ENCODE assay signal across 8 cellular contexts in the genomic region with DNA sequence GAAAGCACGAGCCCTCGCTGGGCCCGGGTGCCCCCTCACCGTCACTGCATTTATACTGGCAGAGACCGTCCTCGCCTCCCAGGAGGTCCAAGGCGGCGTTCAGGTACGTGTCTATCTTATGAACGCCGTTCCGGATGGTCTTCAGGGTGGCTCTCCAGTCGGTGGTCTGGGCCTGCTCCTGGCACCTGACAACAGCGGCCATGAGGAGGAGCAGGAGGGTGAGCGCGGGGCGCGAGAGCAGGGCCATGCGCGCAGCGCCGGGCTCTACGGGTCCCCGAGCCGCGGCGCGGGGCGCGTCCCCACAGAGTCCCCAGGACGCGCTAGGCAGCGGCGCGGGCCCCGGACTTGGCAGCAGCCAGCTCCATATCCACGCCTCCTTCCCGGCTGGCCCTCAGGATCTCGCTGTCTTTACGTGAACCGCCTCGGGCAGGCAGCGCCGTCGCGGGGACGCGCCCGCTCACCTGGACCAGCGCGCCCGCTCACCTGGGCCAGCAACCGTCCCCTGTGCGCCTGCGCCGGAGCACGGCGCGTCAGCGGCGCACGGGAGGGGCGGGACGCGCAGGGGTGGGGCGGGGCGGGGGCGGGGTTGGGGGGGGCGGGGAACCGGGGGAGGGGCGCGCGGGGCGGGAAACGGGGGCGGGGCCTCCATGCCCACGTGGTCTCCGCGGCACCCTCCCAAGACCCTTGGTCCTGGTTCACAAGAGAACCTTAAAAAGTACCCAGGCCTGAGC. TPM values are rescaled to one million over a fixed set of nuclear protein-coding genes. Genes with fewer than 3 reads are reported as not detected.
DNase-seq lines count a peak whose midpoint lies in the region; ATAC-seq, FAIRE-seq and TF ChIP-seq lines count a peak whose summit lies in the region.

A gene (minus strand): TSS at position 508 of the 731 bp plus-strand sequence. CDS start 261 bp downstream, at position 247.

- no peak for TF ChIP-seq EP300 in HepG2 (IDR thresholded peaks at IDR 0.05; ENCODE audit: low read depth in 2 of 2, low read length in 2 of 2)
- TF ChIP-seq EP300 in HepG2 (CRISPR knock-in tag; IDR thresholded peaks at IDR 0.05; ENCODE audit: borderline replicate concordance) = no peak

- ATAC-seq in HG03159 (IDR thresholded peaks at IDR 0.05; ENCODE audit: unreplicated experiment) = peak; percentile 83
- peak; percentile 96 for ATAC-seq in HepG2

- H3K27ac Mint-ChIP-seq in activated CD4-positive, alpha-beta T cell treated with anti-CD3 and anti-CD28 coated beads, Interleukin-2, amount 10 ng/mL, durations not matched to agents 24 days and 14 days = peak within 1 kb of the TSS; percentile 78

- peaks cover 6% of the 10 kb centered on the region for H3K27me3 Mint-ChIP-seq in activated CD4-positive, alpha-beta T cell treated with anti-CD3 and anti-CD28 coated beads, Interleukin-2, amount 10 ng/mL, durations not matched to agents 24 days and 14 days

- H3K4me1 Mint-ChIP-seq in activated CD4-positive, alpha-beta T cell treated with anti-CD3 and anti-CD28 coated beads, Interleukin-2, amount 10 ng/mL, durations not matched to agents 24 days and 14 days = peaks cover 16% of the 10 kb centered on the region

- no peak for FAIRE-seq in HepG2 (lab: Jason Lieb, UNC)

- peak; percentile 76 for TF ChIP-seq POLR2A in GM18951 (IDR thresholded peaks at IDR 0.05; ENCODE audit: extremely low read depth, insufficient read depth, insufficient read length)
- TF ChIP-seq POLR2A in HepG2 (IDR thresholded peaks at IDR 0.05; ENCODE audit: insufficient read depth in 1 of 2, low read depth in 2 of 2, low read length in 2 of 2) = peak; percentile 45 to 79; a peak in 2 of 4 replicates

- POLR2A ChIA-PET in HepG2 (lab: Yijun Ruan, JAX) = interaction anchor here (1.0 to 1.5 kb wide), 2 partner anchors 72 to 86 kb away, joined by 3 to 6 read pairs; a partner anchor contains a TSS

- no peaks in the 10 kb centered on the region; a peak in 1 of 5 replicates for H3K36me3 ChIP-seq in HepG2 (replicated peaks in 1 of 2; ENCODE audit: control insufficient read depth in 1 of 2, insufficient read depth in 2 of 2, low read length in 2 of 2)

- no peaks in the 10 kb centered on the region for H3K9me3 Mint-ChIP-seq in activated CD4-positive, alpha-beta T cell treated with anti-CD3 and anti-CD28 coated beads, Interleukin-2, amount 10 ng/mL, durations not matched to agents 24 days and 14 days

- DNase-seq in AG10803 (ENCODE audit: low read depth) (peak; percentile 31), NCI-H345 (lab: John Stamatoyannopoulos, UW) (peak; percentile 84), cortex of kidney (lab: John Stamatoyannopoulos, UW) (peak; percentile 12), HepG2 (ENCODE audit: low spot score) (peak; percentile 68)
- DNase-seq in activated CD4-positive, alpha-beta T cell treated with anti-CD3 and anti-CD28 coated beads, Interleukin-2, amount 10 ng/mL, durations not matched to agents 24 days and 14 days = peak; percentile 92
- peak; percentile 77 for DNase-seq in stimulated activated CD4-positive, alpha-beta T cell treated with anti-CD3 and anti-CD28 coated beads, Interleukin-4, amount 100 ng/mL, for 1 hour

- CTCF ChIA-PET in HepG2 (lab: Yijun Ruan, JAX; ENCODE audit: low intra/inter-chr PET ratio, low total read pairs) = no interaction called here

- in situ Hi-C loops in GM18951 (cut with MboI; ENCODE audit: low sequenced_read_pairs, unreplicated experiment) = no loop called here
- in situ Hi-C loops in HepG2 (cut with HindIII; ENCODE audit: extremely low pct_ligation_motif_present, low pct_unique_long_range_greater_than_20kb) = no loop called here

- BruUV-seq in HepG2 (replicated peaks; lab: Mats Ljungman, UMichigan) = no TSS peak

- peak; percentile 46; the same call in 1 of the 2 replicates for TF ChIP-seq RAD21 in HepG2 (CRISPR knock-in tag; IDR thresholded peaks at IDR 0.05)

- peak within 1 kb of the TSS; percentile 92 for H3K4me2 ChIP-seq in HepG2 (ENCODE audit: low read depth, low read length)

- peak within 1 kb of the TSS; percentile 75 for H3K9ac ChIP-seq in HepG2 (ENCODE audit: insufficient read depth, low read depth, low read length)

- intact Hi-C loops in activated CD4-positive, alpha-beta T cell treated with anti-CD3 and anti-CD28 coated beads, Interleukin-2, amount 10 ng/mL, durations not matched to agents 24 days and 14 days (cut with micrococcal nuclease) = loop anchor here (1.0 to 5.0 kb wide), 4 partner anchors 26 to 1742 kb away; a partner anchor contains a TSS
- intact Hi-C loops in HepG2 (cut with micrococcal nuclease; ENCODE audit: unreplicated experiment) = loop anchor here (2.0 to 10.0 kb wide), 4 partner anchors 75 to 295 kb away; a partner anchor contains a TSS

- 1% methylated on average over 16 of the region's 79 CpGs for WGBS in HepG2 (ENCODE audit: low lambda C conversion rate)

- H3K4me1 ChIP-seq in HepG2 (ENCODE audit: insufficient read depth, low read length) = peaks cover 25% of the 10 kb centered on the region

- H3K27ac ChIP-seq in HepG2 (ENCODE audit: extremely low read length, insufficient read depth, low read length) = peak within 1 kb of the TSS; percentile 81

- H3K79me2 ChIP-seq in HepG2 (ENCODE audit: insufficient read depth, low read length) = peaks cover 31% of the 10 kb centered on the region

- H4K20me1 ChIP-seq in HepG2 (ENCODE audit: insufficient read depth, low read length) = no peaks in the 10 kb centered on the region

- peak within 1 kb of the TSS; percentile 91 for H3K4me3 Mint-ChIP-seq in activated CD4-positive, alpha-beta T cell treated with anti-CD3 and anti-CD28 coated beads, Interleukin-2, amount 10 ng/mL, durations not matched to agents 24 days and 14 days

- peaks cover 11% of the 10 kb centered on the region for H3K36me3 Mint-ChIP-seq in activated CD4-positive, alpha-beta T cell treated with anti-CD3 and anti-CD28 coated beads, Interleukin-2, amount 10 ng/mL, durations not matched to agents 24 days and 14 days (ENCODE audit: low read depth)

- TF ChIP-seq CTCF in AG10803 (conservative IDR thresholded peaks at IDR 0.05; ENCODE audit: low read length) (no peak), HepG2 (CRISPR knock-in tag; IDR thresholded peaks at IDR 0.05) (no peak)

- H3K4me3 ChIP-seq in AG10803 (ENCODE audit: low read length) (peak within 1 kb of the TSS; percentile 72), HepG2 (replicated peaks in 1 of 3; ENCODE audit: insufficient read depth in 1 of 3, low read depth in 2 of 3, low read length in 3 of 3) (peak within 1 kb of the TSS; percentile 79 to 91 (median 88))

- peak within 1 kb of the TSS; percentile 8 for H2AFZ ChIP-seq in HepG2 (ENCODE audit: low read length)

- H3K27me3 ChIP-seq in HepG2 (ENCODE audit: control insufficient read depth in 1 of 2, insufficient read depth in 2 of 2, low read length in 2 of 2) = no peaks in the 10 kb centered on the region; a peak in 2 of 5 replicates

- H3K9me3 ChIP-seq in HepG2 (ENCODE audit: low read length) = no peaks in the 10 kb centered on the region

TF ChIP-seq in HepG2, 621 proteins besides CTCF, POLR2A, EP300 and RAD21 (continues in another document):
- TF ChIP-seq SALL1 (CRISPR knock-in tag; IDR thresholded peaks at IDR 0.05) = peak; percentile 78
- no peak for TF ChIP-seq ZNF383 (CRISPR knock-in tag; IDR thresholded peaks at IDR 0.05; ENCODE audit: borderline replicate concordance)
- TF ChIP-seq ZNF850 (CRISPR knock-in tag; conservative IDR thresholded peaks at IDR 0.05) = no peak
- TF ChIP-seq RARG (CRISPR knock-in tag; IDR thresholded peaks at IDR 0.05; ENCODE audit: low read depth) = no peak
- peak; percentile 14; the same call in 1 of the 2 replicates for TF ChIP-seq ZBTB7A (CRISPR knock-in tag; IDR thresholded peaks at IDR 0.05)
- no peak for TF ChIP-seq ZNF282 (IDR thresholded peaks at IDR 0.05; ENCODE audit: partially characterized antibody)
- no peak for TF ChIP-seq MED13 (CRISPR knock-in tag; IDR thresholded peaks at IDR 0.05)

RNA-seq across cellular contexts. Expression of the gene that starts here (rescaled TPM):
- total RNA-seq in activated CD4-positive, alpha-beta T cell treated with anti-CD3 and anti-CD28 coated beads, Interleukin-2, amount 10 ng/mL, durations not matched to agents 24 days and 14 days = 9.0 and 11.4 TPM in 2 replicates
- total RNA-seq in HepG2 (2016; rRNA removed; fragmentation: Illumina TruSeq; extraction: Trizol) = 38.7 and 61.2 TPM in 2 replicates
- total RNA-seq in HepG2 (2016; cell fraction: cytosol; rRNA removed; fragmentation: Illumina TruSeq; extraction: Trizol; ENCODE audit: low read depth) = 80.9 and 88.4 TPM in 2 replicates
- total RNA-seq in HepG2 (2016; cell fraction: insoluble cytoplasmic fraction; rRNA removed; fragmentation: Illumina TruSeq; extraction: Trizol) = 38.8 and 49.0 TPM in 2 replicates
- total RNA-seq in HepG2 (2016; cell fraction: membrane; rRNA removed; fragmentation: Illumina TruSeq; extraction: Trizol) = 93.3 and 109 TPM in 2 replicates
- total RNA-seq in HepG2 (2016; cell fraction: nucleus; rRNA removed; fragmentation: Illumina TruSeq; extraction: Trizol) = 45.0 and 51.2 TPM in 2 replicates
- 54.9 and 64.0 TPM in 2 replicates for polyA plus RNA-seq in HepG2 (2011; rRNA removed)
- polyA plus RNA-seq in HepG2 (2011; cell fraction: cytosol; rRNA removed) = 12.2 and 21.4 TPM in 2 replicates
- 15.8 and 25.0 TPM in 2 replicates for polyA plus RNA-seq in HepG2 (2011; cell fraction: nucleus; rRNA removed)
- polyA plus RNA-seq in HepG2 (2012) = 9.0 and 34.2 TPM in 2 replicates
- 110 and 124 TPM in 2 replicates for polyA plus RNA-seq in HepG2 (2016; cell fraction: cytosol; fragmentation: Illumina TruSeq; extraction: Trizol; ENCODE audit: low read depth)
- polyA plus RNA-seq in HepG2 (2016; cell fraction: insoluble cytoplasmic fraction; fragmentation: Illumina TruSeq; extraction: Trizol; ENCODE audit: low read depth) = 45.8 and 54.7 TPM in 2 replicates
- polyA plus RNA-seq in HepG2 (2016; cell fraction: membrane; fragmentation: Illumina TruSeq; extraction: Trizol; ENCODE audit: low read depth) = 99.5 and 101 TPM in 2 replicates
- 54.3 and 81.9 TPM in 2 replicates for polyA plus RNA-seq in HepG2 (2016; cell fraction: nucleus; fragmentation: Illumina TruSeq; extraction: Trizol; ENCODE audit: insufficient read depth, low read depth)
- polyA minus RNA-seq in HepG2 (2011; rRNA and poly(A)+ RNA removed; ENCODE audit: low replicate concordance) = 58.3 and 120 TPM in 2 replicates
- 6.7 and 15.7 TPM in 2 replicates for polyA minus RNA-seq in HepG2 (2011; cell fraction: cytosol; rRNA and poly(A)+ RNA removed)
- 69.3 and 164 TPM in 2 replicates for polyA minus RNA-seq in HepG2 (2011; cell fraction: nucleus; rRNA and poly(A)+ RNA removed)

Comparison
In these comparisons a context has a peak if more than half of its experiments do, and no peak if none do; other contexts are left out.
1. Peak in every context shown above with its lines: DNase-seq, ATAC-seq, H3K4me3 ChIP-seq and H3K27ac ChIP-seq.
2. DNase-seq: peak in every context shown above with its lines; median percentile 92 in activated CD4-positive, alpha-beta T cell treated with anti-CD3 and anti-CD28 coated beads, Interleukin-2, amount 10 ng/mL, durations not matched to agents 24 days and 14 days; 84 in NCI-H345; 77 in stimulated activated CD4-positive, alpha-beta T cell treated with anti-CD3 and anti-CD28 coated beads, Interleukin-4, amount 100 ng/mL, for 1 hour; 68 in HepG2; 31 in AG10803; 12 in cortex of kidney.